Comparison of ENCODE assay signal across 9 cellular contexts in the genomic region with DNA sequence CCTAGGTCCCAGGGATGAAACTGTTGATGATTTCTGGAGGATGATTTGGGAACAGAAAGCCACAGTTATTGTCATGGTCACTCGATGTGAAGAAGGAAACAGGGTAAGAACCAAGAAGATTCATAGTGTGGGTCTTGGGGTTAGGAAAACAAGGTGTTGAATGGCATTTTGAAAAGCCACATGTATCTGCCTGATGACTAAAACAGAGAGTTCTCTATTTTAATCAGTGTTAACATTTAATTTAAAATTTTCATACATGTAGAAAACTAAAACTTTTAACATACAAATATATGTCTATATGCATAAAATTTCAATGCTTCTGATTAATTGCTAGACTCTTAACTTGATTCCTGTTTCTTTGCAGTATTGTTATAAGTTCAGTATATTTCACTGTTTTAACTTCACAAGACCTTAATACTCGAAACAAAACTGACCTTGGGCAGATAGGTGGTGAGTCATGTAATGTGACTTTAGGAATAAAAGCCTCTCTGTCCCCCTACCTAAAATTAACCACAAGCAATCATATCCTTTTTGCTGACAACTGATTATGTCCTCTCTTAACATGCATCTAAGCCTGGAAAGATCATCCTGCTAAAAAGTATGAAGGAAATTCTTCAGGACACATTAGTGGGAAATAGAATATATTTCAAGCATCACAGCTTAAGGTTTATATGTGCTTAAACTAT.
DNase-seq lines count a peak whose midpoint lies in the region; ATAC-seq and TF ChIP-seq lines count a peak whose summit lies in the region.
"Had no signal": no experiment of that assay in that cellular context is flagged by ENCODE, and none has a peak within 500 bp of the region (broad histone marks: within the 10 kb centered on the region; RNA-seq: fewer than 3 reads in every experiment).

No MANE protein-coding gene starts in this region.

- in situ Hi-C loops in astrocyte of the spinal cord (cut with HindIII; ENCODE audit: low sequenced_read_pairs): no loop called here

- ATAC-seq in GM18511 (IDR thresholded peaks at IDR 0.05; ENCODE audit: unreplicated experiment) (peak; percentile 96), GM21423 (IDR thresholded peaks at IDR 0.05; ENCODE audit: unreplicated experiment) (peak; percentile 88), HG03354 (IDR thresholded peaks at IDR 0.05; ENCODE audit: poor library complexity, severe bottlenecking, unreplicated experiment) (peak; percentile 92)

- TF ChIP-seq CTCF in astrocyte of the spinal cord (IDR thresholded peaks at IDR 0.05; ENCODE audit: low read depth, low read length): no peak

- no peak overlapping the region for H3K4me3 ChIP-seq in astrocyte of the spinal cord (ENCODE audit: low read depth, low read length)

- peak; percentile 17 for DNase-seq in astrocyte of the spinal cord (ENCODE audit: low read depth, low spot score)
- DNase-seq in stimulated activated CD4-positive, alpha-beta T cell treated with anti-CD3 and anti-CD28 coated beads, Interleukin-4, amount 100 ng/mL, for 4 hours: no peak
- no peak for DNase-seq in NCI-H2227 treated with DMSO at 0.1 percent for 48 hours (lab: John Stamatoyannopoulos, UW)
- DNase-seq in D341Med (ENCODE audit: low spot score): no peak
- DNase-seq in AG20443 (ENCODE audit: low spot score): no peak
- DNase-seq: NCI-H1694 had no signal
